1 cellular context compared by ENCODE assay signal in genomic region chr10:46463608-46464007, GRCh38.
TF ChIP-seq lines count a peak whose summit lies in the region.

No MANE protein-coding gene starts in this region.

TF ChIP-seq in IMR-90, 13 proteins besides CTCF, POLR2A, EP300 and RAD21:
- TF ChIP-seq FOS (IDR thresholded peaks at IDR 0.05; ENCODE audit: low read depth, low read length), result peak; percentile 58; the same call in 1 of the 2 replicates
